15 cellular contexts compared by ENCODE assay signal in genomic region chr17:65108152-65108551, GRCh38. TPM values are rescaled to one million over a fixed set of nuclear protein-coding genes. Genes with fewer than 3 reads are reported as not detected.
DNase-seq lines count a peak whose midpoint lies in the region; ATAC-seq, FAIRE-seq and TF ChIP-seq lines count a peak whose summit lies in the region.
"Had no signal": no experiment of that assay in that cellular context is flagged by ENCODE, and none has a peak within 500 bp of the region (broad histone marks: within the 10 kb centered on the region; RNA-seq: fewer than 3 reads in every experiment).

No MANE protein-coding gene starts in this region.

- TF ChIP-seq RAD21 in HepG2 (CRISPR knock-in tag; IDR thresholded peaks at IDR 0.05), result no peak

- no peak overlapping the region for H3K9ac ChIP-seq in HepG2 (ENCODE audit: insufficient read depth, low read depth, low read length)
- no peak overlapping the region for H3K9ac ChIP-seq in parathyroid adenoma
- H3K9ac ChIP-seq: BLaER1 treated with 17β-estradiol and CSF1 and Interleukin-3, amounts not matched to agents 10 nM and 100 nM had no signal

- no TSS peak for BruUV-seq in HepG2 (replicated peaks; lab: Mats Ljungman, UMichigan)

- no peaks in the 10 kb centered on the region for H3K9me3 ChIP-seq in HepG2 (ENCODE audit: low read length)
- H3K9me3 ChIP-seq in right lobe of liver, result no peaks in the 10 kb centered on the region
- no peaks in the 10 kb centered on the region for H3K9me3 ChIP-seq in breast epithelium
- no peaks in the 10 kb centered on the region for H3K9me3 ChIP-seq in parathyroid adenoma (ENCODE audit: control insufficient read depth, low read length)

- ATAC-seq in HepG2 (no peak), right lobe of liver (no peak)

- intact Hi-C loops in HepG2 (cut with micrococcal nuclease; ENCODE audit: unreplicated experiment), result no loop called here
- intact Hi-C loops in right lobe of liver (cut with DNase I), result no loop called here
- intact Hi-C loops in breast epithelium (cut with DNase I; ENCODE audit: low total_unique reads), result loop anchor here (10.0 kb wide), 2 partner anchors 53 to 143 kb away; partner anchors contain the start of gene GNA13

- TF ChIP-seq POLR2A in HepG2 (IDR thresholded peaks at IDR 0.05; ENCODE audit: insufficient read depth in 1 of 2, low read depth in 2 of 2, low read length in 2 of 2), result no peak
- no peak for TF ChIP-seq POLR2A in right lobe of liver (IDR thresholded peaks at IDR 0.05)
- TF ChIP-seq POLR2A in breast epithelium (IDR thresholded peaks at IDR 0.05), result no peak

- no peaks in the 10 kb centered on the region for H4K20me1 ChIP-seq in HepG2 (ENCODE audit: insufficient read depth, low read length)
- H4K20me1 ChIP-seq: BLaER1 treated with 17β-estradiol and CSF1 and Interleukin-3, amounts not matched to agents 10 nM and 100 nM had no signal

- DNase-seq in HepG2 (ENCODE audit: low spot score) (no peak), right lobe of liver (no peak), breast epithelium (ENCODE audit: low spot score in 2 of 2) (no peak), NCI-H2196 treated with DMSO at 0.1 percent for 48 hours (lab: John Stamatoyannopoulos, UW; ENCODE audit: unreplicated experiment) (no peak), ureter (ENCODE audit: low spot score) (no peak)
- no peak for DNase-seq in stimulated activated CD4-positive, alpha-beta T cell treated with anti-CD3 and anti-CD28 coated beads, Interleukin-4, amount 100 ng/mL, for 24 hours
- DNase-seq: AML-193; CD4-positive, CD25-positive, alpha-beta regulatory T cell; DMS53; GF-D8; IMR-90 had no signal

- H3K27me3 ChIP-seq in HepG2 (ENCODE audit: control insufficient read depth in 1 of 2, insufficient read depth in 2 of 2, low read length in 2 of 2) (no peaks in the 10 kb centered on the region; a peak in 1 of 5 replicates), right lobe of liver (no peaks in the 10 kb centered on the region), breast epithelium (no peaks in the 10 kb centered on the region), parathyroid adenoma (ENCODE audit: control insufficient read depth, insufficient read depth, low read length) (no peaks in the 10 kb centered on the region)
- H3K27me3 ChIP-seq: BLaER1 treated with 17β-estradiol and CSF1 and Interleukin-3, amounts not matched to agents 10 nM and 100 nM had no signal

- H3K27ac ChIP-seq in HepG2 (ENCODE audit: extremely low read length, insufficient read depth, low read length), result no peak overlapping the region
- H3K27ac ChIP-seq in right lobe of liver, result no peak overlapping the region
- H3K27ac ChIP-seq in breast epithelium, result peak overlapping the region; percentile 49 to 74
- H3K27ac ChIP-seq in parathyroid adenoma, result peak overlapping the region; percentile 94
- H3K27ac ChIP-seq: 22Rv1; BLaER1 treated with 17β-estradiol and CSF1 and Interleukin-3, amounts not matched to agents 10 nM and 100 nM had no signal

- TF ChIP-seq CTCF in HepG2 (CRISPR knock-in tag; IDR thresholded peaks at IDR 0.05) (no peak), right lobe of liver (IDR thresholded peaks at IDR 0.05) (no peak), breast epithelium (IDR thresholded peaks at IDR 0.05) (no peak), parathyroid adenoma (IDR thresholded peaks at IDR 0.05) (no peak)

- POLR2A ChIA-PET in HepG2 (lab: Yijun Ruan, JAX), result no interaction called here

- WGBS in HepG2 (ENCODE audit: low lambda C conversion rate), result 58% methylated on average over 6 of the region's 6 CpGs
- 94% methylated on average over 6 of the region's 6 CpGs for WGBS in right lobe of liver (ENCODE audit: insufficient coverage, low coverage, low lambda C conversion rate, missing lambda C conversion rate)

- H3K4me2 ChIP-seq in HepG2 (ENCODE audit: low read depth, low read length) (no peak overlapping the region), parathyroid adenoma (ENCODE audit: low read length) (no peak overlapping the region)

- in situ Hi-C loops in HepG2 (cut with HindIII; ENCODE audit: extremely low pct_ligation_motif_present, low pct_unique_long_range_greater_than_20kb), result no loop called here

- H3K4me1 ChIP-seq in HepG2 (ENCODE audit: insufficient read depth, low read length) (no peaks in the 10 kb centered on the region), right lobe of liver (peaks cover 0 to 9% (median 3%) of the 10 kb centered on the region in 4 donors), breast epithelium (peaks cover 0 to 5% of the 10 kb centered on the region in 2 donors), parathyroid adenoma (peaks cover 43% of the 10 kb centered on the region)

- FAIRE-seq in HepG2 (lab: Jason Lieb, UNC), result no peak
- FAIRE-seq: H54 had no signal

- TF ChIP-seq EP300 in HepG2 (IDR thresholded peaks at IDR 0.05; ENCODE audit: low read depth in 2 of 2, low read length in 2 of 2) (no peak), HepG2 (CRISPR knock-in tag; IDR thresholded peaks at IDR 0.05; ENCODE audit: borderline replicate concordance) (no peak)

- no peaks in the 10 kb centered on the region for H3K79me2 ChIP-seq in HepG2 (ENCODE audit: insufficient read depth, low read length)
- no peaks in the 10 kb centered on the region for H3K79me2 ChIP-seq in parathyroid adenoma

- CTCF ChIA-PET in HepG2 (lab: Yijun Ruan, JAX; ENCODE audit: low intra/inter-chr PET ratio, low total read pairs), result no interaction called here

- H3K4me3 ChIP-seq in HepG2 (replicated peaks in 1 of 3; ENCODE audit: insufficient read depth in 1 of 3, low read depth in 2 of 3, low read length in 3 of 3), result no peak overlapping the region
- no peak overlapping the region for H3K4me3 ChIP-seq in right lobe of liver
- H3K4me3 ChIP-seq in breast epithelium, result no peak overlapping the region
- no peak overlapping the region for H3K4me3 ChIP-seq in parathyroid adenoma (ENCODE audit: low read depth, low read length)
- H3K4me3 ChIP-seq: BLaER1 treated with 17β-estradiol and CSF1 and Interleukin-3, amounts not matched to agents 10 nM and 100 nM had no signal

- H2AFZ ChIP-seq in HepG2 (ENCODE audit: low read length) (no peak overlapping the region), parathyroid adenoma (no peak overlapping the region)

- H3K36me3 ChIP-seq in HepG2 (replicated peaks in 1 of 2; ENCODE audit: control insufficient read depth in 1 of 2, insufficient read depth in 2 of 2, low read length in 2 of 2), result no peaks in the 10 kb centered on the region
- no peaks in the 10 kb centered on the region for H3K36me3 ChIP-seq in right lobe of liver
- H3K36me3 ChIP-seq in breast epithelium, result no peaks in the 10 kb centered on the region
- no peaks in the 10 kb centered on the region for H3K36me3 ChIP-seq in parathyroid adenoma (ENCODE audit: control insufficient read depth, insufficient read depth, low read length)
- H3K36me3 ChIP-seq: BLaER1 treated with 17β-estradiol and CSF1 and Interleukin-3, amounts not matched to agents 10 nM and 100 nM had no signal

RNA-seq across cellular contexts. Expression of gene RGS9, which starts 29.0 kb away (rescaled TPM):
- total RNA-seq in HepG2 (2016; rRNA removed; fragmentation: Illumina TruSeq; extraction: Trizol), result 0.44 and 0.66 TPM in 2 replicates
- total RNA-seq in HepG2 (2016; cell fraction: cytosol; rRNA removed; fragmentation: Illumina TruSeq; extraction: Trizol; ENCODE audit: low read depth), result 0.62 and 2.1 TPM in 2 replicates
- 0.13 and 0.37 TPM in 2 replicates for total RNA-seq in HepG2 (2016; cell fraction: insoluble cytoplasmic fraction; rRNA removed; fragmentation: Illumina TruSeq; extraction: Trizol)
- total RNA-seq in HepG2 (2016; cell fraction: membrane; rRNA removed; fragmentation: Illumina TruSeq; extraction: Trizol), result 1.5 and 2.3 TPM in 2 replicates
- not detected in 2 replicates for total RNA-seq in HepG2 (2016; cell fraction: nucleus; rRNA removed; fragmentation: Illumina TruSeq; extraction: Trizol)
- polyA plus RNA-seq in HepG2 (2011; rRNA removed), result 0.43 and 0.74 TPM in 2 replicates
- polyA plus RNA-seq in HepG2 (2011; cell fraction: cytosol; rRNA removed), result 0.22 and 0.24 TPM in 2 replicates
- polyA plus RNA-seq in HepG2 (2011; cell fraction: nucleus; rRNA removed), result 0.06 and 0.10 TPM in 2 replicates
- 0.47 and 0.65 TPM in 2 replicates for polyA plus RNA-seq in HepG2 (2012)
- polyA plus RNA-seq in HepG2 (2016; cell fraction: cytosol; fragmentation: Illumina TruSeq; extraction: Trizol; ENCODE audit: low read depth), result 1.7 and 2.2 TPM in 2 replicates
- polyA plus RNA-seq in HepG2 (2016; cell fraction: insoluble cytoplasmic fraction; fragmentation: Illumina TruSeq; extraction: Trizol; ENCODE audit: low read depth), result 0.62 and 0.74 TPM in 2 replicates
- polyA plus RNA-seq in HepG2 (2016; cell fraction: membrane; fragmentation: Illumina TruSeq; extraction: Trizol; ENCODE audit: low read depth), result 1.2 and 1.8 TPM in 2 replicates
- 0.29 and 0.72 TPM in 2 replicates for polyA plus RNA-seq in HepG2 (2016; cell fraction: nucleus; fragmentation: Illumina TruSeq; extraction: Trizol; ENCODE audit: insufficient read depth, low read depth)
- 0.20 and 0.23 TPM in 2 replicates for polyA minus RNA-seq in HepG2 (2011; rRNA and poly(A)+ RNA removed; ENCODE audit: low replicate concordance)
- polyA minus RNA-seq in HepG2 (2011; cell fraction: cytosol; rRNA and poly(A)+ RNA removed), result not detected in 2 replicates
- polyA minus RNA-seq in HepG2 (2011; cell fraction: nucleus; rRNA and poly(A)+ RNA removed), result 0.13 TPM in 1 of 2 replicates, not detected in the other
- total RNA-seq in right lobe of liver, result 10 to 100 TPM in 2 of 6 experiments, 1 to 10 TPM in 4; 1.9 to 12.8 (median 5.7) TPM
- 1 to 10 TPM; 1.6 to 6.9 (median 5.0) TPM for total RNA-seq in breast epithelium
- total RNA-seq in ureter, result 6.1 TPM

RNA-seq across cellular contexts. Expression of gene GNA13, which starts 51.6 kb away (rescaled TPM):
- total RNA-seq in HepG2 (2016; rRNA removed; fragmentation: Illumina TruSeq; extraction: Trizol) (22.9 and 45.8 TPM in 2 replicates), right lobe of liver (10 to 100 TPM; 10.7 to 70.6 (median 23.4) TPM), breast epithelium (10 to 100 TPM; 42.9 to 74.6 (median 47.8) TPM), ureter (48.1 TPM)
- 8.3 and 10.6 TPM in 2 replicates for total RNA-seq in HepG2 (2016; cell fraction: cytosol; rRNA removed; fragmentation: Illumina TruSeq; extraction: Trizol; ENCODE audit: low read depth)
- total RNA-seq in HepG2 (2016; cell fraction: insoluble cytoplasmic fraction; rRNA removed; fragmentation: Illumina TruSeq; extraction: Trizol), result 22.8 and 43.0 TPM in 2 replicates
- total RNA-seq in HepG2 (2016; cell fraction: membrane; rRNA removed; fragmentation: Illumina TruSeq; extraction: Trizol), result 30.7 and 34.7 TPM in 2 replicates
- total RNA-seq in HepG2 (2016; cell fraction: nucleus; rRNA removed; fragmentation: Illumina TruSeq; extraction: Trizol), result 21.1 and 24.0 TPM in 2 replicates
- polyA plus RNA-seq in HepG2 (2011; rRNA removed), result 23.7 and 31.0 TPM in 2 replicates
- polyA plus RNA-seq in HepG2 (2011; cell fraction: cytosol; rRNA removed), result 13.2 and 21.5 TPM in 2 replicates
- 10.2 and 12.4 TPM in 2 replicates for polyA plus RNA-seq in HepG2 (2011; cell fraction: nucleus; rRNA removed)
- polyA plus RNA-seq in HepG2 (2012), result 26.8 and 27.3 TPM in 2 replicates
- polyA plus RNA-seq in HepG2 (2016; cell fraction: cytosol; fragmentation: Illumina TruSeq; extraction: Trizol; ENCODE audit: low read depth), result 3.4 and 3.6 TPM in 2 replicates
- 41.0 and 43.8 TPM in 2 replicates for polyA plus RNA-seq in HepG2 (2016; cell fraction: insoluble cytoplasmic fraction; fragmentation: Illumina TruSeq; extraction: Trizol; ENCODE audit: low read depth)
- polyA plus RNA-seq in HepG2 (2016; cell fraction: membrane; fragmentation: Illumina TruSeq; extraction: Trizol; ENCODE audit: low read depth), result 18.5 and 20.3 TPM in 2 replicates
- polyA plus RNA-seq in HepG2 (2016; cell fraction: nucleus; fragmentation: Illumina TruSeq; extraction: Trizol; ENCODE audit: insufficient read depth, low read depth), result 24.4 and 25.6 TPM in 2 replicates
- 21.9 and 29.7 TPM in 2 replicates for polyA minus RNA-seq in HepG2 (2011; rRNA and poly(A)+ RNA removed; ENCODE audit: low replicate concordance)
- polyA minus RNA-seq in HepG2 (2011; cell fraction: cytosol; rRNA and poly(A)+ RNA removed), result 37.8 and 38.8 TPM in 2 replicates
- polyA minus RNA-seq in HepG2 (2011; cell fraction: nucleus; rRNA and poly(A)+ RNA removed), result 37.3 and 39.9 TPM in 2 replicates

Comparison
In these comparisons a context has a peak if more than half of its experiments do, and no peak if none do; other contexts are left out.
1. H3K27ac ChIP-seq: peak in breast epithelium (2 of 2) and parathyroid adenoma (single experiment); none in HepG2 (single experiment) and right lobe of liver (0 of 3).